Comparison of ENCODE assay signal across 10 cellular contexts in the genomic region with DNA sequence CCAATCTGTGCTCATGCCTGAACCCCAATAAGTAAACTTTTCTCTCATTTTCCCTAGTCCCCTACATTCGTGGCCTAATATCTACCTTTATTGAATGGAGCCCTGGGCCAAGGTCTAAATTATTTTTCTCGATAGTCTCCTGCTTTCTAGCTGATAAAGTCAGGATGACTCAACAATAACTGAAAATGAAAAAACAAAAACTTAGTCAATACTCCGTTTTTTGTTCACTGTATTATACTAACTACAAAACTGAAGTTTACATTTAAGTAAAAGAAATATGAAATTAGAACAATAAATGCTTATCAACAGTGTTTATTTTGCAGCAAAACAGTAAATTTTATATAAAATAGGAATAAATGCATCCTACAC.
"Had no signal": no experiment of that assay in that cellular context is flagged by ENCODE, and none has a peak within 500 bp of the region (broad histone marks: within the 10 kb centered on the region; RNA-seq: fewer than 3 reads in every experiment).

No MANE protein-coding gene starts in this region.

- DNase-seq: activated CD4-positive, alpha-beta T cell treated with anti-CD3 and anti-CD28 coated beads for 1 hour; activated naive CD4-positive, alpha-beta T cell treated with Interleukin-2 at 50 U/mL for 16 hours; activated naive CD8-positive, alpha-beta T cell treated with anti-CD3 and anti-CD28 coated beads, Interleukin-2, amount 50 U/mL, for 24 hours; cerebellar nuclear complex; endodermal cell; kidney glomerular epithelial cell; T1000; trophoblast cell had no signal

- H3K4me1 ChIP-seq: right atrium auricular region had no signal

- FAIRE-seq: small intestine had no signal

- H3K27ac ChIP-seq: right atrium auricular region had no signal

- H3K36me3 ChIP-seq: right atrium auricular region had no signal

- H3K4me3 ChIP-seq: right atrium auricular region had no signal

- H3K27me3 ChIP-seq: right atrium auricular region had no signal

- H3K9me3 ChIP-seq: right atrium auricular region had no signal

- ATAC-seq: activated naive CD8-positive, alpha-beta T cell treated with anti-CD3 and anti-CD28 coated beads, Interleukin-2, amount 50 U/mL, for 24 hours had no signal
